Comparison of ENCODE assay signal across 1 cellular context in the genomic region with DNA sequence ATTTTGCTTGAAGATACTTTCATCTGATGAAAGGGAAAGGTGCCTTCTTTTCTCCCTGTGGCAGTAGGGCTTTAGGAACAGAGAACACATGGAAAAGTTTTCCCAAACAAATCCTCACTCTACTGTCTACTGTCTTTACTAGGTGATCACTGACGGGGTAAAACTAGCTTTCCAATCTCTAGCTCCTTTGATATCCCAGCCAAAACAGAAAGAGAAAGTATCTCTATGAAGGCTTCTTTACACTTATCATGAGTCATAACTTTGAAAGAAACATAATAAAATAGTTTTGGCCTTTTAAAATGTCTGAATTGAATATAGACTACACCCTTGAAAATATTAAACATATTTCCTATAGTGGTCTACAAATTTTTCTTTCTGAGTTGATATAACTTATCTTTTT.
TF ChIP-seq lines count a peak whose summit lies in the region.

No MANE protein-coding gene starts in this region.

TF ChIP-seq in IMR-90, 13 proteins besides CTCF, POLR2A, EP300 and RAD21:
- no peak for TF ChIP-seq MAZ (IDR thresholded peaks at IDR 0.05; ENCODE audit: borderline replicate concordance, low read depth, low read length)
- TF ChIP-seq RFX5 (IDR thresholded peaks at IDR 0.05; ENCODE audit: low read depth, low read length), result no peak
- no peak for TF ChIP-seq NFE2L2 (IDR thresholded peaks at IDR 0.05; ENCODE audit: low read depth, low read length)
- TF ChIP-seq MAFK (IDR thresholded peaks at IDR 0.05; ENCODE audit: low read depth, low read length), result no peak
- TF ChIP-seq MXI1 (IDR thresholded peaks at IDR 0.05; ENCODE audit: borderline replicate concordance, low read depth, low read length), result no peak
- no peak for TF ChIP-seq BHLHE40 (IDR thresholded peaks at IDR 0.05; ENCODE audit: low read depth, low read length)
- no peak for TF ChIP-seq RCOR1 (IDR thresholded peaks at IDR 0.05; ENCODE audit: insufficient replicate concordance, low read length)
- TF ChIP-seq CEBPB (IDR thresholded peaks at IDR 0.05; ENCODE audit: low read depth, low read length), result no peak
- TF ChIP-seq FOS (IDR thresholded peaks at IDR 0.05; ENCODE audit: low read depth, low read length), result no peak
- TF ChIP-seq, protein P1, sequence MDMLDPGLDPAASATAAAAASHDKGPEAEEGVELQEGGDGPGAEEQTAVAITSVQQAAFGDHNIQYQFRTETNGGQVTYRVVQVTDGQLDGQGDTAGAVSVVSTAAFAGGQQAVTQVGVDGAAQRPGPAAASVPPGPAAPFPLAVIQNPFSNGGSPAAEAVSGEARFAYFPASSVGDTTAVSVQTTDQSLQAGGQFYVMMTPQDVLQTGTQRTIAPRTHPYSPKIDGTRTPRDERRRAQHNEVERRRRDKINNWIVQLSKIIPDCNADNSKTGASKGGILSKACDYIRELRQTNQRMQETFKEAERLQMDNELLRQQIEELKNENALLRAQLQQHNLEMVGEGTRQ (IDR thresholded peaks at IDR 0.05; ENCODE audit: low read depth, low read length), result no peak
